22 cellular contexts compared by ENCODE assay signal in the genomic region with DNA sequence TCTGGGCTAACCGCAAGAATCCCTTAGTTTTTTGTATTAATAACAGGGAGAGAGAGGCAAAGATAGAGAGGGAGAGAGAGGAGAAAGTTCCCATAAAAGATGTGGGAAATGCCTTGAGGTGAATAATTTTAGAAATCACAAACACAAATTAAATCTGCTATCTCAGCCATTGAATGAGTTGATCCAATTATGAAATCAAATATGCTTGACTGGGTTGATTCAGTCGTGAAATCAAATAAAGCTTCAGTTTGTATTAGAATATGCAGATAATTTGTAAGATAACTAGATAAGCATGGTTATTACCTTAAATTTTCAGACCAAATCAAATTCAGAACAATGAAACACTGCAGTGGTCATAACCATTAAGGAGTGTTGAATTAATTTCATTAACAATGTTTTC.
DNase-seq lines count a peak whose midpoint lies in the region; ATAC-seq, FAIRE-seq and TF ChIP-seq lines count a peak whose summit lies in the region.
"Had no signal": no experiment of that assay in that cellular context is flagged by ENCODE, and none has a peak within 500 bp of the region (broad histone marks: within the 10 kb centered on the region; RNA-seq: fewer than 3 reads in every experiment).

No MANE protein-coding gene starts in this region.

- TF ChIP-seq POLR2A in IMR-90 (IDR thresholded peaks at IDR 0.05; ENCODE audit: low read depth, low read length): no peak

- no peak overlapping the region for H3K27ac ChIP-seq in IMR-90 (ENCODE audit: insufficient read depth, low read length)
- H3K27ac ChIP-seq: 22Rv1, BLaER1, C4-2B had no signal

- H2AFZ ChIP-seq in IMR-90 (replicated peaks; ENCODE audit: low read length, poor library complexity): no peak overlapping the region

- ATAC-seq in IMR-90 (ENCODE audit: low read depth): no peak
- ATAC-seq in WTC11: no peak
- ATAC-seq: CD8-positive, alpha-beta T cell; GM12878 had no signal

- DNase-seq in IMR-90 (no peak), WTC11 (ENCODE audit: low spot score) (no peak), H7 (no peak), foreskin fibroblast (no peak), HCEC 1CT (no peak)
- DNase-seq: Caco-2; CD4-positive, CD25-positive, alpha-beta regulatory T cell; CD8-positive, alpha-beta T cell; DMS153; DND-41; GDM1; GOT3; HFFc6 had no signal

- H3K56ac ChIP-seq in IMR-90 (ENCODE audit: extremely low read depth, insufficient read depth, low read length): no peak overlapping the region

- dilution Hi-C loops in IMR-90 (cut with HindIII; ENCODE audit: low sequenced_read_pairs, unreplicated experiment): no loop called here

- H3K9me3 Mint-ChIP-seq in WTC11: peaks cover 3% of the 10 kb centered on the region; the same call in 1 of the 2 replicates
- H3K9me3 Mint-ChIP-seq: CD8-positive, alpha-beta T cell; HFFc6 had no signal

- peak; percentile 40 for FAIRE-seq in G401.6 (lab: Jason Lieb, UNC)
- FAIRE-seq: A204.1, GM12878, GM19239, H54 had no signal

- H2BK20ac ChIP-seq in IMR-90 (ENCODE audit: low read depth, low read length): no peak overlapping the region

- H3K4ac ChIP-seq in IMR-90 (ENCODE audit: low read depth, low read length): no peak overlapping the region

- CTCF ChIA-PET in IMR-90 (lab: Yijun Ruan, JAX) (no interaction called here), WTC11 (lab: Charles Lee) (no interaction called here)

- H4K8ac ChIP-seq in IMR-90 (ENCODE audit: low read depth in 2 of 2, low read length in 2 of 2): no peak overlapping the region

- H3K9ac ChIP-seq in IMR-90 (ENCODE audit: low read depth, low read length): no peak overlapping the region
- H3K9ac ChIP-seq: BLaER1 had no signal

- H4K91ac ChIP-seq in IMR-90 (ENCODE audit: insufficient read depth, low read depth, low read length): no peak overlapping the region

- TF ChIP-seq CTCF in IMR-90 (conservative IDR thresholded peaks at IDR 0.05; ENCODE audit: low read depth, low read length) (no peak), WTC11 (IDR thresholded peaks at IDR 0.05) (no peak), foreskin fibroblast (IDR thresholded peaks at IDR 0.05; ENCODE audit: low read depth, low read length) (no peak)

- no peak overlapping the region for H2AK5ac ChIP-seq in IMR-90 (ENCODE audit: low read depth, low read length)

- peak overlapping the region; percentile 10 for H2BK5ac ChIP-seq in IMR-90 (ENCODE audit: low read depth, low read length, poor library complexity, severe bottlenecking)

- TF ChIP-seq RAD21 in IMR-90 (IDR thresholded peaks at IDR 0.05; ENCODE audit: low read length): no peak

- WGBS in IMR-90 (ENCODE audit: extremely low coverage in 2 of 2, insufficient read length in 1 of 2), 2 experiments: no CpG with 5 or more reads among the region's 2 CpGs

- H3K23ac ChIP-seq in IMR-90 (ENCODE audit: low read depth, low read length): no peak overlapping the region

- H3K27me3 Mint-ChIP-seq in WTC11 (ENCODE audit: low read depth): no peaks in the 10 kb centered on the region
- H3K27me3 Mint-ChIP-seq: B cell; CD4-positive, CD25-positive, alpha-beta regulatory T cell had no signal

- no peak overlapping the region for H4K5ac ChIP-seq in IMR-90 (ENCODE audit: low read depth, low read length)

- no peaks in the 10 kb centered on the region for H3K9me1 ChIP-seq in IMR-90 (ENCODE audit: insufficient read depth, low read length)

- H3K4me1 ChIP-seq in IMR-90 (ENCODE audit: control insufficient read depth, insufficient read depth, low read length): 0 out of 2 replicates have a peak, but pooled peaks cover 2% of the 10 kb centered on the region
- H3K4me1 ChIP-seq: BLaER1 had no signal

- no peak overlapping the region for H3K14ac ChIP-seq in IMR-90 (replicated peaks; ENCODE audit: low read depth, low read length)

- H3K79me1 ChIP-seq in IMR-90 (ENCODE audit: low read depth in 1 of 2, low read length in 2 of 2): peaks cover 20 to 21% of the 10 kb centered on the region in 2 experiments

- H2BK15ac ChIP-seq in IMR-90 (ENCODE audit: low read depth, low read length): no peak overlapping the region

- H3K18ac ChIP-seq in IMR-90 (ENCODE audit: low read depth, low read length): no peak overlapping the region

- intact Hi-C loops in IMR-90 (cut with micrococcal nuclease): no loop called here

- H2AK9ac ChIP-seq in IMR-90 (replicated peaks; ENCODE audit: low read depth, low read length, poor library complexity): no peak overlapping the region

- peak overlapping the region; percentile 73; the same call in 1 of the 2 replicates for H3K27ac Mint-ChIP-seq in WTC11
- H3K27ac Mint-ChIP-seq: B cell; CD4-positive, CD25-positive, alpha-beta regulatory T cell; CD8-positive, alpha-beta T cell; HFFc6 had no signal

- H3K4me3 ChIP-seq in IMR-90 (ENCODE audit: insufficient read depth, low read depth, low read length): no peak overlapping the region
- H3K4me3 ChIP-seq in H7 (ENCODE audit: insufficient read depth, low read depth, low read length): no peak overlapping the region
- H3K4me3 ChIP-seq in foreskin fibroblast (ENCODE audit: low read depth in 1 of 2, low read length in 2 of 2): no peak overlapping the region
- H3K4me3 ChIP-seq: BLaER1, GM12878 had no signal

- BruUV-seq in IMR-90 (replicated peaks; lab: Mats Ljungman, UMichigan): no TSS peak

- no peaks in the 10 kb centered on the region for H4K20me1 ChIP-seq in IMR-90 (ENCODE audit: insufficient read depth, low read length)
- H4K20me1 ChIP-seq: BLaER1 had no signal

- H3K36me3 Mint-ChIP-seq in WTC11: peaks cover 5% of the 10 kb centered on the region
- H3K36me3 Mint-ChIP-seq: CD4-positive, CD25-positive, alpha-beta regulatory T cell; CD8-positive, alpha-beta T cell had no signal

- POLR2A ChIA-PET in IMR-90 (lab: Charles Lee; ENCODE audit: unreplicated experiment) (no interaction called here), WTC11 (lab: Charles Lee) (no interaction called here)

- H3K4me1 Mint-ChIP-seq in WTC11: peaks cover 19% of the 10 kb centered on the region
- H3K4me1 Mint-ChIP-seq: B cell had no signal

- no peaks in the 10 kb centered on the region for H3K9me3 ChIP-seq in IMR-90 (ENCODE audit: control insufficient read depth, insufficient read depth, low read length)
- H3K9me3 ChIP-seq: BLaER1, Caco-2 had no signal

- H2BK120ac ChIP-seq in IMR-90 (ENCODE audit: low read depth, low read length): no peak overlapping the region

- peaks cover 4% of the 10 kb centered on the region for H3K36me3 ChIP-seq in IMR-90 (ENCODE audit: control insufficient read depth, insufficient read depth, low read length)
- H3K36me3 ChIP-seq in H7 (replicated peaks; ENCODE audit: control insufficient read depth, insufficient read depth, low read length): no peaks in the 10 kb centered on the region; the same call in none of the 2 replicates
- H3K36me3 ChIP-seq: BLaER1 had no signal

- in situ Hi-C loops in IMR-90 (cut with MboI; ENCODE audit: low sequenced_read_pairs): no loop called here

- no peaks in the 10 kb centered on the region for H3K27me3 ChIP-seq in IMR-90 (ENCODE audit: control insufficient read depth, insufficient read depth, low read length)
- no peaks in the 10 kb centered on the region for H3K27me3 ChIP-seq in H7 (ENCODE audit: control insufficient read depth, insufficient read depth, low read length)
- H3K27me3 ChIP-seq: BLaER1 had no signal

- no peak overlapping the region for H3K4me3 Mint-ChIP-seq in WTC11
- H3K4me3 Mint-ChIP-seq: B cell; CD4-positive, CD25-positive, alpha-beta regulatory T cell; CD8-positive, alpha-beta T cell; HFFc6 had no signal

- H3K4me2 ChIP-seq in IMR-90 (ENCODE audit: low read depth, low read length): no peak overlapping the region
- H3K4me2 ChIP-seq: BLaER1 had no signal

TF ChIP-seq in IMR-90, 13 proteins besides CTCF, POLR2A, EP300 and RAD21 (continues in another document):
- TF ChIP-seq, protein P1, sequence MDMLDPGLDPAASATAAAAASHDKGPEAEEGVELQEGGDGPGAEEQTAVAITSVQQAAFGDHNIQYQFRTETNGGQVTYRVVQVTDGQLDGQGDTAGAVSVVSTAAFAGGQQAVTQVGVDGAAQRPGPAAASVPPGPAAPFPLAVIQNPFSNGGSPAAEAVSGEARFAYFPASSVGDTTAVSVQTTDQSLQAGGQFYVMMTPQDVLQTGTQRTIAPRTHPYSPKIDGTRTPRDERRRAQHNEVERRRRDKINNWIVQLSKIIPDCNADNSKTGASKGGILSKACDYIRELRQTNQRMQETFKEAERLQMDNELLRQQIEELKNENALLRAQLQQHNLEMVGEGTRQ (IDR thresholded peaks at IDR 0.05; ENCODE audit: low read depth, low read length): no peak
- TF ChIP-seq MXI1 (IDR thresholded peaks at IDR 0.05; ENCODE audit: borderline replicate concordance, low read depth, low read length): no peak
- TF ChIP-seq FOS (IDR thresholded peaks at IDR 0.05; ENCODE audit: low read depth, low read length): no peak
- no peak for TF ChIP-seq BHLHE40 (IDR thresholded peaks at IDR 0.05; ENCODE audit: low read depth, low read length)
- no peak for TF ChIP-seq MAFK (IDR thresholded peaks at IDR 0.05; ENCODE audit: low read depth, low read length)
- no peak for TF ChIP-seq NFE2L2 (IDR thresholded peaks at IDR 0.05; ENCODE audit: low read depth, low read length)
- no peak for TF ChIP-seq MAZ (IDR thresholded peaks at IDR 0.05; ENCODE audit: borderline replicate concordance, low read depth, low read length)
- TF ChIP-seq CEBPB (IDR thresholded peaks at IDR 0.05; ENCODE audit: low read depth, low read length): no peak
- TF ChIP-seq RFX5 (IDR thresholded peaks at IDR 0.05; ENCODE audit: low read depth, low read length): no peak

TF ChIP-seq in WTC11, 78 proteins besides CTCF, POLR2A, EP300 and RAD21 (continues in another document):
- no peak for TF ChIP-seq SOX15 (CRISPR knock-in tag; IDR thresholded peaks at IDR 0.05)
- TF ChIP-seq, protein P2, sequence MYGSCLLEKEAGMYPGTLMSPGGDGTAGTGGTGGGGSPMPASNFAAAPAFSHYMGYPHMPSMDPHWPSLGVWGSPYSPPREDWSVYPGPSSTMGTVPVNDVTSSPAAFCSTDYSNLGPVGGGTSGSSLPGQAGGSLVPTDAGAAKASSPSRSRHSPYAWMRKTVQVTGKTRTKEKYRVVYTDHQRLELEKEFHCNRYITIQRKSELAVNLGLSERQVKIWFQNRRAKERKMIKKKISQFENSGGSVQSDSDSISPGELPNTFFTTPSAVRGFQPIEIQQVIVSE (CRISPR knock-in tag; IDR thresholded peaks at IDR 0.05; ENCODE audit: borderline replicate concordance): no peak
- TF ChIP-seq, protein P3, sequence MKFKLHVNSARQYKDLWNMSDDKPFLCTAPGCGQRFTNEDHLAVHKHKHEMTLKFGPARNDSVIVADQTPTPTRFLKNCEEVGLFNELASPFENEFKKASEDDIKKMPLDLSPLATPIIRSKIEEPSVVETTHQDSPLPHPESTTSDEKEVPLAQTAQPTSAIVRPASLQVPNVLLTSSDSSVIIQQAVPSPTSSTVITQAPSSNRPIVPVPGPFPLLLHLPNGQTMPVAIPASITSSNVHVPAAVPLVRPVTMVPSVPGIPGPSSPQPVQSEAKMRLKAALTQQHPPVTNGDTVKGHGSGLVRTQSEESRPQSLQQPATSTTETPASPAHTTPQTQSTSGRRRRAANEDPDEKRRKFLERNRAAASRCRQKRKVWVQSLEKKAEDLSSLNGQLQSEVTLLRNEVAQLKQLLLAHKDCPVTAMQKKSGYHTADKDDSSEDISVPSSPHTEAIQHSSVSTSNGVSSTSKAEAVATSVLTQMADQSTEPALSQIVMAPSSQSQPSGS (CRISPR knock-in tag; IDR thresholded peaks at IDR 0.05; ENCODE audit: borderline replicate concordance, low read depth): no peak
